22 cellular contexts compared by ENCODE assay signal in genomic region chr15:25240461-25241021, GRCh38.
DNase-seq lines count a peak whose midpoint lies in the region; ATAC-seq and TF ChIP-seq lines count a peak whose summit lies in the region.
"Had no signal": no experiment of that assay in that cellular context is flagged by ENCODE, and none has a peak within 500 bp of the region (broad histone marks: within the 10 kb centered on the region; RNA-seq: fewer than 3 reads in every experiment).

No MANE protein-coding gene starts in this region.

- no peak overlapping the region for H2AK5ac ChIP-seq in trophoblast cell (ENCODE audit: low read length)

- no peak overlapping the region for H2BK120ac ChIP-seq in trophoblast cell (ENCODE audit: insufficient read depth, low read length, poor library complexity)

- H3K27me3 ChIP-seq in right atrium auricular region (no peaks in the 10 kb centered on the region), trophoblast cell (ENCODE audit: insufficient read depth, low read length) (no peaks in the 10 kb centered on the region)
- H3K27me3 ChIP-seq: BLaER1, neural progenitor cell had no signal

- H3K4ac ChIP-seq in trophoblast cell (ENCODE audit: low read depth, low read length), result no peak overlapping the region

- WGBS in trophoblast cell (ENCODE audit: extremely low coverage, insufficient coverage, insufficient read length), result no CpG with 5 or more reads among the region's 13 CpGs

- H2BK12ac ChIP-seq in trophoblast cell (ENCODE audit: low read length), result no peak overlapping the region

- no peaks in the 10 kb centered on the region for H3K36me3 ChIP-seq in right atrium auricular region
- no peaks in the 10 kb centered on the region for H3K36me3 ChIP-seq in trophoblast cell (ENCODE audit: control insufficient read depth in 1 of 2, insufficient read depth in 2 of 2, low read length in 2 of 2)
- H3K36me3 ChIP-seq: BLaER1, neural progenitor cell, prostate gland had no signal

- no peak overlapping the region for H4K12ac ChIP-seq in trophoblast cell (ENCODE audit: low read depth, low read length)

- H3K27ac ChIP-seq in right atrium auricular region, result no peak overlapping the region
- no peak overlapping the region for H3K27ac ChIP-seq in trophoblast cell (ENCODE audit: low read depth, low read length)
- H3K27ac ChIP-seq: BLaER1, neural progenitor cell, prostate gland had no signal

- H3K4me1 ChIP-seq in right atrium auricular region (no peaks in the 10 kb centered on the region), trophoblast cell (ENCODE audit: control insufficient read depth in 1 of 2, insufficient read depth in 2 of 2, low read length in 2 of 2) (no peaks in the 10 kb centered on the region)
- H3K4me1 ChIP-seq: BLaER1, neural progenitor cell, prostate gland had no signal

- H3K79me1 ChIP-seq in trophoblast cell (ENCODE audit: low read length), result no peaks in the 10 kb centered on the region

- H3K9me3 ChIP-seq in right atrium auricular region (no peaks in the 10 kb centered on the region), trophoblast cell (ENCODE audit: insufficient read depth, low read depth, low read length) (peaks cover 89% of the 10 kb centered on the region)
- H3K9me3 ChIP-seq: prostate gland had no signal

- H3K79me2 ChIP-seq in trophoblast cell (ENCODE audit: control insufficient read depth, insufficient read depth, low read length, poor library complexity), result no peaks in the 10 kb centered on the region

- H2BK5ac ChIP-seq in trophoblast cell (ENCODE audit: low read depth, low read length, poor library complexity), result no peak overlapping the region

- no peak overlapping the region for H3K23ac ChIP-seq in trophoblast cell (ENCODE audit: low read length)

- DNase-seq in Right ventricle myocardium inferior (ENCODE audit: missing footprints), result peak; percentile 46
- DNase-seq in right atrium auricular region (ENCODE audit: low spot score), result no peak
- peak; percentile 7 for DNase-seq in left cardiac atrium
- DNase-seq in trophoblast cell, result no peak
- no peak for DNase-seq in nucleus accumbens (lab: John Stamatoyannopoulos, UW)
- no peak for DNase-seq in NCI-H524 (lab: John Stamatoyannopoulos, UW)
- DNase-seq in LoVo (ENCODE audit: low spot score), result no peak
- DNase-seq: activated CD4-positive, alpha-beta T cell treated with anti-CD3 and anti-CD28 coated beads for 48 hours; COR-L47; GDM1; H7; NCI-H1048; NCI-H187 treated with DMSO at 0.1 percent for 48 hours; NCI-H2171 treated with DMSO at 0.1 percent for 48 hours; NCI-H510A treated with DMSO at 0.1 percent for 48 hours; SIG-M5; small intestine; stimulated activated CD4-positive, alpha-beta T cell treated with anti-CD3 and anti-CD28 coated beads, Interleukin-1b, Interleukin-23, amount 100 ng/mL, for 48 hours had no signal

- TF ChIP-seq CTCF in right atrium auricular region (IDR thresholded peaks at IDR 0.05), result no peak

- H4K8ac ChIP-seq in trophoblast cell (ENCODE audit: low read depth, low read length), result no peak overlapping the region

- no peak overlapping the region for H4K91ac ChIP-seq in trophoblast cell (ENCODE audit: low read depth, low read length)

- no peak overlapping the region for H3K14ac ChIP-seq in trophoblast cell (ENCODE audit: low read length)

- intact Hi-C loops in Right ventricle myocardium inferior (cut with DNase I), result no loop called here
- intact Hi-C loops in left cardiac atrium (cut with DNase I), result no loop called here

- H3K9ac ChIP-seq in trophoblast cell (ENCODE audit: low read length), result no peak overlapping the region
- H3K9ac ChIP-seq: BLaER1, neural progenitor cell had no signal

- no peak for ATAC-seq in Right ventricle myocardium inferior
- no peak for ATAC-seq in left cardiac atrium
- ATAC-seq: activated T-helper 17 cell treated with anti-CD3 and anti-CD28 coated beads, Interleukin-2, amount 50 U/mL, for 72 hours had no signal

- H3K4me2 ChIP-seq in trophoblast cell (ENCODE audit: low read length), result no peak overlapping the region
- H3K4me2 ChIP-seq: BLaER1, neural progenitor cell had no signal

- H3K4me3 ChIP-seq in right atrium auricular region, result no peak overlapping the region
- H3K4me3 ChIP-seq in trophoblast cell (ENCODE audit: low read depth, low read length), result peak overlapping the region; percentile 2
- H3K4me3 ChIP-seq: BLaER1, neural progenitor cell, prostate gland had no signal

- H2AFZ ChIP-seq in trophoblast cell (ENCODE audit: insufficient read depth, low read length, poor library complexity), result no peak overlapping the region
- H2AFZ ChIP-seq: neural progenitor cell had no signal

- H3K18ac ChIP-seq in trophoblast cell (ENCODE audit: low read length), result no peak overlapping the region

Comparison
In these comparisons a context has a peak if more than half of its experiments do, and no peak if none do; other contexts are left out.
1. DNase-seq: peak in Right ventricle myocardium inferior (single experiment) and left cardiac atrium (single experiment); none in right atrium auricular region (single experiment), trophoblast cell (0 of 2), nucleus accumbens (0 of 56), NCI-H524 (0 of 2) and LoVo (single experiment).